Comparison of ENCODE assay signal across 17 cellular contexts in genomic region chr1:12457771-12458170, GRCh38.
A peak's percentile ranks its signal among the peaks of the same experiment; 100 is the strongest.
DNase-seq lines count a peak whose midpoint lies in the region; ATAC-seq and TF ChIP-seq lines count a peak whose summit lies in the region.
"Had no signal": no experiment of that assay in that cellular context is flagged by ENCODE, and none has a peak within 500 bp of the region (broad histone marks: within the 10 kb centered on the region; RNA-seq: fewer than 3 reads in every experiment).

No MANE protein-coding gene starts in this region.

- no peaks in the 10 kb centered on the region for H3K79me2 ChIP-seq in mammary epithelial cell (ENCODE audit: insufficient read depth, low read length)
- no peaks in the 10 kb centered on the region for H3K79me2 ChIP-seq in mesendoderm (ENCODE audit: control insufficient read depth, insufficient read depth, low read length)

- no peak for TF ChIP-seq CTCF in breast epithelium (IDR thresholded peaks at IDR 0.05)
- no peak for TF ChIP-seq CTCF in mammary epithelial cell (conservative IDR thresholded peaks at IDR 0.05 in 1 of 2, IDR thresholded peaks at IDR 0.05 in 1 of 2; ENCODE audit: extremely low read depth in 1 of 2, insufficient read depth in 1 of 2, low read depth in 1 of 2, low read length in 2 of 2)
- no peak for TF ChIP-seq CTCF in omental fat pad (IDR thresholded peaks at IDR 0.05)
- TF ChIP-seq CTCF in vagina (IDR thresholded peaks at IDR 0.05) = no peak

- no peak overlapping the region for H2BK5ac ChIP-seq in mesendoderm (ENCODE audit: low read length)

- BruUV-seq in mammary epithelial cell (replicated peaks; lab: Mats Ljungman, UMichigan) = no TSS peak

- CTCF ChIA-PET in mammary epithelial cell (lab: Charles Lee; ENCODE audit: low non-redundant PET) = no interaction called here

- H2AFZ ChIP-seq in mammary epithelial cell (ENCODE audit: low read depth, low read length) = no peak overlapping the region
- H2AFZ ChIP-seq: GM23338 had no signal

- H3K4me1 ChIP-seq in breast epithelium (peaks cover 14 to 45% of the 10 kb centered on the region in 2 donors), mammary epithelial cell (ENCODE audit: insufficient read depth, low read length) (peaks cover 31% of the 10 kb centered on the region), vagina (peaks cover 94% of the 10 kb centered on the region), mesendoderm (ENCODE audit: control insufficient read depth, low read depth, low read length) (no peaks in the 10 kb centered on the region)

- H3K4me2 ChIP-seq in mammary epithelial cell (ENCODE audit: insufficient read depth, low read depth, low read length) (no peak overlapping the region), mesendoderm (ENCODE audit: low read length) (no peak overlapping the region)
- H3K4me2 ChIP-seq: GM23338 had no signal

- no peak overlapping the region for H3K4ac ChIP-seq in mesendoderm (ENCODE audit: low read depth, low read length)

- no peak overlapping the region for H3K18ac ChIP-seq in mesendoderm (ENCODE audit: low read length)

- H3K9me3 ChIP-seq in breast epithelium (no peaks in the 10 kb centered on the region), mammary epithelial cell (replicated peaks; ENCODE audit: insufficient read depth, low read length) (no peaks in the 10 kb centered on the region), vagina (no peaks in the 10 kb centered on the region)
- H3K9me3 ChIP-seq: adrenal gland had no signal

- dilution Hi-C loops in mammary epithelial cell (cut with HindIII; ENCODE audit: low sequenced_read_pairs) = no loop called here

- no peak overlapping the region for H2BK120ac ChIP-seq in mesendoderm (ENCODE audit: low read depth, low read length)

- no peak overlapping the region for H4K5ac ChIP-seq in mesendoderm (ENCODE audit: low read length)

- no peak for DNase-seq in breast epithelium (ENCODE audit: low spot score in 2 of 2)
- no peak for DNase-seq in mammary epithelial cell
- peak; percentile 96 for DNase-seq in fibroblast of gingiva (ENCODE audit: low read depth)
- DNase-seq in omental fat pad (ENCODE audit: low spot score) = no peak
- DNase-seq in vagina (ENCODE audit: extremely low spot score in 2 of 2) = no peak
- no peak for DNase-seq in NCI-H1436 (lab: John Stamatoyannopoulos, UW)
- DNase-seq in mesendoderm = no peak
- DNase-seq: activated B cell treated with CpG ODN at 0.5 μM for 24 hours; activated CD8-positive, alpha-beta memory T cell treated with anti-CD3 and anti-CD28 coated beads, Interleukin-2, amount 50 U/mL, for 48 hours; adrenal gland; Calu3; natural killer cell; NCI-H1048; stimulated activated CD4-positive, alpha-beta T cell treated with anti-CD3 and anti-CD28 coated beads, Interleukin-4, amount 100 ng/mL, for 4 hours had no signal

- intact Hi-C loops in breast epithelium (cut with DNase I; ENCODE audit: low total_unique reads) (no loop called here), mammary epithelial cell (cut with micrococcal nuclease) (no loop called here), vagina (cut with DNase I) (no loop called here)

- H3K56ac ChIP-seq in mesendoderm (ENCODE audit: low read length) = no peak overlapping the region

- ATAC-seq in omental fat pad (ENCODE audit: low FRiP score) (peak; percentile 55), HG03439 (IDR thresholded peaks at IDR 0.05; ENCODE audit: unreplicated experiment) (no peak)
- ATAC-seq: GM23338; stimulated activated effector memory CD8-positive, alpha-beta T cell treated with anti-CD3 and anti-CD28 coated beads, Interleukin-12 subunit alpha, Interleukin-12 subunit beta, amount 100 ng/mL, for 72 hours had no signal

- TF ChIP-seq POLR2A in breast epithelium (IDR thresholded peaks at IDR 0.05) (no peak), vagina (IDR thresholded peaks at IDR 0.05) (no peak)

- no peak overlapping the region for H4K8ac ChIP-seq in mesendoderm (ENCODE audit: low read depth, low read length)

- in situ Hi-C loops in mammary epithelial cell (cut with MboI; ENCODE audit: low sequenced_read_pairs in 2 of 2) = no loop called here

- H2AK5ac ChIP-seq in mesendoderm (ENCODE audit: low read length) = no peak overlapping the region

- no peaks in the 10 kb centered on the region for H4K20me1 ChIP-seq in mammary epithelial cell (ENCODE audit: insufficient read depth, low read length)

- 100% methylated on average over 4 of the region's 4 CpGs for WGBS in mammary epithelial cell (ENCODE audit: low coverage, missing lambda C conversion rate)
- WGBS in mesendoderm (ENCODE audit: extremely low coverage, insufficient coverage, low lambda C conversion rate) = no CpG with 5 or more reads among the region's 4 CpGs

- H3K79me1 ChIP-seq in mesendoderm (ENCODE audit: low read length) = no peaks in the 10 kb centered on the region

- H3K23ac ChIP-seq in mesendoderm (ENCODE audit: low read length) = no peak overlapping the region

- H3K36me3 ChIP-seq in breast epithelium = no peaks in the 10 kb centered on the region
- no peaks in the 10 kb centered on the region for H3K36me3 ChIP-seq in mammary epithelial cell (ENCODE audit: insufficient read depth, low read length)
- H3K36me3 ChIP-seq in vagina = peaks cover 0 to 4% of the 10 kb centered on the region in 2 donors
- no peaks in the 10 kb centered on the region for H3K36me3 ChIP-seq in mesendoderm (ENCODE audit: control insufficient read depth, insufficient read depth, low read length)
- H3K36me3 ChIP-seq: adrenal gland had no signal

- no peaks in the 10 kb centered on the region for H3K27me3 ChIP-seq in breast epithelium
- no peaks in the 10 kb centered on the region for H3K27me3 ChIP-seq in mammary epithelial cell (ENCODE audit: insufficient read depth, low read length)
- H3K27me3 ChIP-seq in vagina = no peaks in the 10 kb centered on the region
- H3K27me3 ChIP-seq in mesendoderm (ENCODE audit: insufficient read depth, low read length, poor library complexity) = no peaks in the 10 kb centered on the region
- H3K27me3 ChIP-seq: adrenal gland had no signal

- H3K4me3 ChIP-seq in breast epithelium (no peak overlapping the region), mammary epithelial cell (replicated peaks in 1 of 3; ENCODE audit: insufficient read depth in 1 of 3, low read depth in 2 of 3, low read length in 3 of 3) (no peak overlapping the region), vagina (no peak overlapping the region), mesendoderm (ENCODE audit: low read length) (no peak overlapping the region)
- H3K4me3 ChIP-seq: adrenal gland, GM23338 had no signal

- H2BK15ac ChIP-seq in mesendoderm (replicated peaks; ENCODE audit: low read depth) = no peak overlapping the region

- H3K9ac ChIP-seq in mammary epithelial cell (ENCODE audit: insufficient read depth, low read length) = no peak overlapping the region
- no peak overlapping the region for H3K9ac ChIP-seq in mesendoderm (ENCODE audit: low read length)

- H3K27ac ChIP-seq in breast epithelium (peak overlapping the region; percentile 83 to 88), mammary epithelial cell (ENCODE audit: insufficient read depth, low read depth, low read length) (no peak overlapping the region), vagina (peak overlapping the region; percentile 74), mesendoderm (ENCODE audit: low read depth, low read length) (no peak overlapping the region)

Comparison
In these comparisons a context has a peak if more than half of its experiments do, and no peak if none do; other contexts are left out.
1. H3K27ac ChIP-seq: peak in breast epithelium (2 of 2) and vagina (single experiment); none in mammary epithelial cell (single experiment) and mesendoderm (single experiment).